23 cellular contexts compared by ENCODE assay signal in the genomic region with DNA sequence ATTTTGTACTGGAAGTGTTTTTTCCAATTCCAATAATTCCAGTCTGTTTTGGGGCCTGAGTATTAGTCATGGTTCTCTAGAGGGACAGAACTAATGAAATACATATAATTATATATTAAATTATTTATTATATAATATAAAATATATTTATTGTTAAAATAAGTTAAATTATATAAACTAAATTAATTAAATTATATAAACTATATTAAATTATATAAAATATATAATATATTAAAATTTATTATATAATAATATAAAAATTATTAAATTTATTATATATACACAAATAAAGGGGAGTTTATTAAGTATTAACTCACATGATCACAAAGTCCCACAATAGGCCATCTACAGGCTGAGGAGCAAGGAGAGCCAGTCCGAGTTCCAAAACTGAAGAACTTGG.
A peak's percentile ranks its signal among the peaks of the same experiment; 100 is the strongest.
DNase-seq lines count a peak whose midpoint lies in the region; ATAC-seq, FAIRE-seq and TF ChIP-seq lines count a peak whose summit lies in the region.
"Had no signal": no experiment of that assay in that cellular context is flagged by ENCODE, and none has a peak within 500 bp of the region (broad histone marks: within the 10 kb centered on the region; RNA-seq: fewer than 3 reads in every experiment).

No MANE protein-coding gene starts in this region.

- POLR2A ChIA-PET in SK-N-SH (lab: Yijun Ruan, JAX) = no interaction called here

- no peak overlapping the region for H2AFZ ChIP-seq in SK-N-SH (ENCODE audit: low read depth)

- ATAC-seq in GM19455 (IDR thresholded peaks at IDR 0.05; ENCODE audit: unreplicated experiment) = no peak
- no peak for ATAC-seq in left cardiac atrium
- ATAC-seq: A549, GM12878 had no signal

- H4K20me1 ChIP-seq in SK-N-SH (ENCODE audit: insufficient read depth) = no peaks in the 10 kb centered on the region
- H4K20me1 ChIP-seq: BLaER1 treated with 17β-estradiol and CSF1 and Interleukin-3, amounts not matched to agents 10 nM and 100 nM had no signal

- H3K4me1 ChIP-seq in kidney (ENCODE audit: control insufficient read depth in 1 of 2, insufficient read depth in 1 of 2, low read depth in 1 of 2, low read length in 2 of 2) (no peaks in the 10 kb centered on the region), SK-N-SH (ENCODE audit: control insufficient read depth in 1 of 2, insufficient read depth in 2 of 2, low read depth in 1 of 2, low read length in 1 of 2) (no peaks in the 10 kb centered on the region)
- H3K4me1 ChIP-seq: A549, BE2C, HAP-1 had no signal

- FAIRE-seq in A204.1 (lab: Jason Lieb, UNC) (peak; percentile 99), RCC 7860 (lab: Jason Lieb, UNC) (peak; percentile 86), colon (lab: Jason Lieb, UNC) (peak; percentile 89), kidney (lab: Jason Lieb, UNC) (peak; percentile 96)
- FAIRE-seq: A549, GM12878, GM19239, H54 had no signal

- H3K36me3 ChIP-seq in kidney (ENCODE audit: control insufficient read depth in 1 of 2, insufficient read depth in 2 of 2, low read length in 2 of 2) = no peaks in the 10 kb centered on the region
- no peaks in the 10 kb centered on the region for H3K36me3 ChIP-seq in SK-N-SH (replicated peaks in 1 of 2; ENCODE audit: control insufficient read depth in 1 of 2, insufficient read depth in 2 of 2, low read length in 1 of 2)
- H3K36me3 ChIP-seq: BE2C; BLaER1 treated with 17β-estradiol and CSF1 and Interleukin-3, amounts not matched to agents 10 nM and 100 nM; HAP-1 had no signal

- no peaks in the 10 kb centered on the region for H3K9me3 ChIP-seq in kidney (ENCODE audit: control insufficient read depth in 1 of 2, low read length in 2 of 2)
- H3K9me3 ChIP-seq in SK-N-SH = no peaks in the 10 kb centered on the region
- H3K9me3 ChIP-seq: A549, BE2C, HAP-1 had no signal

- DNase-seq in RCC 7860 (ENCODE audit: low spot score) (no peak), kidney (no peak), SK-N-SH (no peak), left cardiac atrium (no peak), HCEC 1CT (no peak)
- DNase-seq: ACHN; AML-193; BE2C; CD4-positive, alpha-beta T cell; CD8-positive, alpha-beta memory T cell; DMS 273 treated with DMSO at 0.1 percent for 48 hours; DMS79 treated with DMSO at 0.1 percent for 48 hours; GOT3 had no signal

- H3K9ac ChIP-seq in kidney (ENCODE audit: low read length in 2 of 2) (no peak overlapping the region), SK-N-SH (no peak overlapping the region)
- H3K9ac ChIP-seq: BLaER1 treated with 17β-estradiol and CSF1 and Interleukin-3, amounts not matched to agents 10 nM and 100 nM had no signal

- H3K79me2 ChIP-seq in SK-N-SH (ENCODE audit: insufficient read depth) = no peaks in the 10 kb centered on the region

- TF ChIP-seq CTCF in kidney (IDR thresholded peaks at IDR 0.05; ENCODE audit: borderline replicate concordance, extremely low read depth, insufficient read depth) (no peak), SK-N-SH (IDR thresholded peaks at IDR 0.05) (no peak)

- no peaks in the 10 kb centered on the region for H3F3A ChIP-seq in SK-N-SH (replicated peaks; ENCODE audit: insufficient read depth)

- 20% methylated on average over 1 of the region's 1 CpG for WGBS in SK-N-SH (ENCODE audit: low lambda C conversion rate)

- H3K4me3 ChIP-seq in kidney (ENCODE audit: low read length in 2 of 2) (no peak overlapping the region), SK-N-SH (ENCODE audit: low read depth in 2 of 2, low read length in 1 of 2) (no peak overlapping the region)
- H3K4me3 ChIP-seq: A549; BLaER1 treated with 17β-estradiol and CSF1 and Interleukin-3, amounts not matched to agents 10 nM and 100 nM; GM12878; HAP-1 had no signal

- H3K27ac ChIP-seq in kidney (ENCODE audit: low read depth in 2 of 2, low read length in 2 of 2) = no peak overlapping the region
- no peak overlapping the region for H3K27ac ChIP-seq in SK-N-SH (ENCODE audit: low read depth in 2 of 2, low read length in 1 of 2)
- H3K27ac ChIP-seq: 22Rv1; A549; BLaER1 treated with 17β-estradiol and CSF1 and Interleukin-3, amounts not matched to agents 10 nM and 100 nM had no signal

- CTCF ChIA-PET in SK-N-SH (lab: Yijun Ruan, JAX) = no interaction called here

- no peaks in the 10 kb centered on the region for H3K9me2 ChIP-seq in SK-N-SH

- no peak overlapping the region for H3K4me2 ChIP-seq in SK-N-SH
- H3K4me2 ChIP-seq: A549; BLaER1 treated with 17β-estradiol and CSF1 and Interleukin-3, amounts not matched to agents 10 nM and 100 nM had no signal

- intact Hi-C loops in kidney (cut with DNase I) = no loop called here
- intact Hi-C loops in left cardiac atrium (cut with DNase I) = no loop called here

- no peak for TF ChIP-seq EP300 in SK-N-SH (IDR thresholded peaks at IDR 0.05; ENCODE audit: borderline replicate concordance in 1 of 2, low read depth in 1 of 2, low read length in 1 of 2)

- peaks cover 4% of the 10 kb centered on the region; the same call in 1 of the 2 replicates for H3K27me3 ChIP-seq in SK-N-SH (ENCODE audit: insufficient read depth)
- H3K27me3 ChIP-seq: BE2C; BLaER1 treated with 17β-estradiol and CSF1 and Interleukin-3, amounts not matched to agents 10 nM and 100 nM had no signal

- TF ChIP-seq RAD21 in SK-N-SH (IDR thresholded peaks at IDR 0.05; ENCODE audit: low read length) = no peak

TF ChIP-seq in SK-N-SH, 30 proteins besides CTCF, POLR2A, EP300 and RAD21:
- TF ChIP-seq EZH2phosphoT487 (IDR thresholded peaks at IDR 0.05; ENCODE audit: borderline replicate concordance, low read depth) = no peak
